In the genomic region with DNA sequence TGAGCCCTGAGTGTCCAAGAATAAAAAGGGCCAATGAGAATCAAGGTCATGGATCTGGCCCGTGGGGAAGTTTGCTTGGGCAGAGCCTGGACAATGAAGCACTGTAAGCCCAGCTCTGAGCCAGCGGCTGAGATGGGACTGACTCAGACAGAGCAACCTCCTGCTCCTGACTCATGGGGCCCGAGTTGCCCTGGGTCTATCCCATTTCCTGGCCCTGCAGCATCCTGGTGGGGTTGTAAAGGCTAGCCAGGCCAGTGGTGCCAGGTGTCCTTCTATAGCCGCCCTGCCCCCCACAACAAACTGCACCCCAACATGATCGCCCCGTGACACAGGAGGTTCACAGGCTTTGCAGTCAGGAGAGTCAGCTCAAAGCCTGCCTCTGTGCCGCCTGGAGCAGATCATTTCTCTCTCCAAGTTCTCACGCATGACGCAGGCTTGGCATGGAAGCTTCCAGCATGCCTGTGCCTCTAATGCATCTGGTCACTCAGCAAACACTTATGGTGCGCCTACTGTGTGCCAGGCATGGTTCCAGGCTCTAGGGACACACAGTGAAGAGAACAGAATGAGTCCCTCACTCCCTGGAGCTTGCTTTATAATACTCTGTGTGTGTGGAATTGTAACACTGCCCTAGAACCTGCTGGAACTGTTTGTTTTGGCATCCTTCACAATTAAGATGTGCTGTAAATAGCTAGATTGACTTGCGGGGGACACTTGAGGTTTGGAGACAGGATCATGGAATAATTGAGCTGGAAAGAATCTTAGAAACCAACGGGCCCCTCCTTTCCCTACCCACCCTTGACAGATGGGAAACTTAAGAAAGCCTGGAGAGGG, we compare ENCODE assay signal across 1 cellular context.
TF ChIP-seq lines count a peak whose summit lies in the region.

No MANE protein-coding gene starts in this region.

TF ChIP-seq in HepG2, 621 proteins besides CTCF, POLR2A, EP300 and RAD21 (continues in another document):
- TF ChIP-seq HMG20A (CRISPR knock-in tag; IDR thresholded peaks at IDR 0.05; ENCODE audit: borderline replicate concordance): no peak
- 0 out of 2 replicates have a peak, but pooled peaks have one; percentile 27 for TF ChIP-seq BCL6 (CRISPR knock-in tag; IDR thresholded peaks at IDR 0.05)
- TF ChIP-seq ARID2 (CRISPR knock-in tag; IDR thresholded peaks at IDR 0.05; ENCODE audit: borderline replicate concordance): no peak
- TF ChIP-seq, protein P1, sequence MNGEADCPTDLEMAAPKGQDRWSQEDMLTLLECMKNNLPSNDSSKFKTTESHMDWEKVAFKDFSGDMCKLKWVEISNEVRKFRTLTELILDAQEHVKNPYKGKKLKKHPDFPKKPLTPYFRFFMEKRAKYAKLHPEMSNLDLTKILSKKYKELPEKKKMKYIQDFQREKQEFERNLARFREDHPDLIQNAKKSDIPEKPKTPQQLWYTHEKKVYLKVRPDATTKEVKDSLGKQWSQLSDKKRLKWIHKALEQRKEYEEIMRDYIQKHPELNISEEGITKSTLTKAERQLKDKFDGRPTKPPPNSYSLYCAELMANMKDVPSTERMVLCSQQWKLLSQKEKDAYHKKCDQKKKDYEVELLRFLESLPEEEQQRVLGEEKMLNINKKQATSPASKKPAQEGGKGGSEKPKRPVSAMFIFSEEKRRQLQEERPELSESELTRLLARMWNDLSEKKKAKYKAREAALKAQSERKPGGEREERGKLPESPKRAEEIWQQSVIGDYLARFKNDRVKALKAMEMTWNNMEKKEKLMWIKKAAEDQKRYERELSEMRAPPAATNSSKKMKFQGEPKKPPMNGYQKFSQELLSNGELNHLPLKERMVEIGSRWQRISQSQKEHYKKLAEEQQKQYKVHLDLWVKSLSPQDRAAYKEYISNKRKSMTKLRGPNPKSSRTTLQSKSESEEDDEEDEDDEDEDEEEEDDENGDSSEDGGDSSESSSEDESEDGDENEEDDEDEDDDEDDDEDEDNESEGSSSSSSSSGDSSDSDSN (CRISPR knock-in tag; IDR thresholded peaks at IDR 0.05): peak; percentile 39; the same call in 1 of the 2 replicates
- 0 out of 2 replicates have a peak, but pooled peaks have one; percentile 36 for TF ChIP-seq FOSL1 (CRISPR knock-in tag; IDR thresholded peaks at IDR 0.05; ENCODE audit: borderline replicate concordance)
- no peak for TF ChIP-seq ZNF674 (CRISPR knock-in tag; IDR thresholded peaks at IDR 0.05; ENCODE audit: low read depth)
- peak; percentile 47; the same call in 1 of the 2 replicates for TF ChIP-seq ZNF792 (CRISPR knock-in tag; IDR thresholded peaks at IDR 0.05)
- peak; percentile 9; the same call in 1 of the 2 replicates for TF ChIP-seq SOX5 (CRISPR knock-in tag; IDR thresholded peaks at IDR 0.05; ENCODE audit: borderline replicate concordance)
- TF ChIP-seq RXRA (CRISPR knock-in tag; IDR thresholded peaks at IDR 0.05): peak; percentile 65
- peak; percentile 5 for TF ChIP-seq STAG1 (CRISPR knock-in tag; IDR thresholded peaks at IDR 0.05)
- peak; percentile 47; the same call in 1 of the 2 replicates for TF ChIP-seq GATAD2A (CRISPR knock-in tag; IDR thresholded peaks at IDR 0.05)
- TF ChIP-seq ZMYM3 (CRISPR knock-in tag; IDR thresholded peaks at IDR 0.05): peak; percentile 54; the same call in 1 of the 2 replicates
- no peak for TF ChIP-seq ARNTL (CRISPR knock-in tag; IDR thresholded peaks at IDR 0.05)
- no peak for TF ChIP-seq SOX13 (IDR thresholded peaks at IDR 0.05)
- peak in 1 of 2 experiments; percentile 21; a peak in 1 of 4 replicates for TF ChIP-seq SOX13 (CRISPR knock-in tag; conservative IDR thresholded peaks at IDR 0.05 in 1 of 2, IDR thresholded peaks at IDR 0.05 in 1 of 2)
- TF ChIP-seq CEBPG (CRISPR knock-in tag; IDR thresholded peaks at IDR 0.05): peak; percentile 5; the same call in 1 of the 2 replicates
- no peak for TF ChIP-seq ZNF337 (CRISPR knock-in tag; IDR thresholded peaks at IDR 0.05; ENCODE audit: borderline replicate concordance, low read depth)
- TF ChIP-seq SAP130 (CRISPR knock-in tag; IDR thresholded peaks at IDR 0.05; ENCODE audit: low read depth): 0 out of 2 replicates have a peak, but pooled peaks have one; percentile 34
- TF ChIP-seq ELF3 (CRISPR knock-in tag; IDR thresholded peaks at IDR 0.05): 0 out of 2 replicates have a peak, but pooled peaks have one; percentile 41
- TF ChIP-seq, protein P2, sequence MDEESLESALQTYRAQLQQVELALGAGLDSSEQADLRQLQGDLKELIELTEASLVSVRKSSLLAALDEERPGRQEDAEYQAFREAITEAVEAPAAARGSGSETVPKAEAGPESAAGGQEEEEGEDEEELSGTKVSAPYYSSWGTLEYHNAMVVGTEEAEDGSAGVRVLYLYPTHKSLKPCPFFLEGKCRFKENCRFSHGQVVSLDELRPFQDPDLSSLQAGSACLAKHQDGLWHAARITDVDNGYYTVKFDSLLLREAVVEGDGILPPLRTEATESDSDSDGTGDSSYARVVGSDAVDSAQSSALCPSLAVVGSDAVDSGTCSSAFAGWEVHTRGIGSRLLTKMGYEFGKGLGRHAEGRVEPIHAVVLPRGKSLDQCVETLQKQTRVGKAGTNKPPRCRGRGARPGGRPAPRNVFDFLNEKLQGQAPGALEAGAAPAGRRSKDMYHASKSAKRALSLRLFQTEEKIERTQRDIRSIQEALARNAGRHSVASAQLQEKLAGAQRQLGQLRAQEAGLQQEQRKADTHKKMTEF (CRISPR knock-in tag; IDR thresholded peaks at IDR 0.05): no peak
- no peak for TF ChIP-seq ZNF839 (CRISPR knock-in tag; IDR thresholded peaks at IDR 0.05; ENCODE audit: borderline replicate concordance)
- TF ChIP-seq PHF5A (CRISPR knock-in tag; IDR thresholded peaks at IDR 0.05; ENCODE audit: low read depth, unreplicated experiment): no peak
- TF ChIP-seq KDM2A (CRISPR knock-in tag; IDR thresholded peaks at IDR 0.05; ENCODE audit: borderline replicate concordance, low read depth): peak; percentile 53
- no peak for TF ChIP-seq GABPB1 (CRISPR knock-in tag; IDR thresholded peaks at IDR 0.05)
- TF ChIP-seq SALL2 (CRISPR knock-in tag; IDR thresholded peaks at IDR 0.05): peak; percentile 33; the same call in 1 of the 2 replicates
- TF ChIP-seq ZFP36L1 (CRISPR knock-in tag; IDR thresholded peaks at IDR 0.05): 0 out of 2 replicates have a peak, but pooled peaks have one; percentile 28
- TF ChIP-seq ZNF614 (CRISPR knock-in tag; IDR thresholded peaks at IDR 0.05; ENCODE audit: borderline replicate concordance): no peak
- TF ChIP-seq ZSCAN9 (CRISPR knock-in tag; IDR thresholded peaks at IDR 0.05; ENCODE audit: borderline replicate concordance): 0 out of 2 replicates have a peak, but pooled peaks have one; percentile 37
- TF ChIP-seq NFYC (CRISPR knock-in tag; IDR thresholded peaks at IDR 0.05): 0 out of 2 replicates have a peak, but pooled peaks have one; percentile 26
- TF ChIP-seq, protein P3, sequence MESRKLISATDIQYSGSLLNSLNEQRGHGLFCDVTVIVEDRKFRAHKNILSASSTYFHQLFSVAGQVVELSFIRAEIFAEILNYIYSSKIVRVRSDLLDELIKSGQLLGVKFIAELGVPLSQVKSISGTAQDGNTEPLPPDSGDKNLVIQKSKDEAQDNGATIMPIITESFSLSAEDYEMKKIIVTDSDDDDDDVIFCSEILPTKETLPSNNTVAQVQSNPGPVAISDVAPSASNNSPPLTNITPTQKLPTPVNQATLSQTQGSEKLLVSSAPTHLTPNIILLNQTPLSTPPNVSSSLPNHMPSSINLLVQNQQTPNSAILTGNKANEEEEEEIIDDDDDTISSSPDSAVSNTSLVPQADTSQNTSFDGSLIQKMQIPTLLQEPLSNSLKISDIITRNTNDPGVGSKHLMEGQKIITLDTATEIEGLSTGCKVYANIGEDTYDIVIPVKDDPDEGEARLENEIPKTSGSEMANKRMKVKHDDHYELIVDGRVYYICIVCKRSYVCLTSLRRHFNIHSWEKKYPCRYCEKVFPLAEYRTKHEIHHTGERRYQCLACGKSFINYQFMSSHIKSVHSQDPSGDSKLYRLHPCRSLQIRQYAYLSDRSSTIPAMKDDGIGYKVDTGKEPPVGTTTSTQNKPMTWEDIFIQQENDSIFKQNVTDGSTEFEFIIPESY (CRISPR knock-in tag; IDR thresholded peaks at IDR 0.05): no peak
- TF ChIP-seq ZNF143 (CRISPR knock-in tag; IDR thresholded peaks at IDR 0.05): peak; percentile 27; the same call in 1 of the 2 replicates
- no peak for TF ChIP-seq SMC3 (IDR thresholded peaks at IDR 0.05; ENCODE audit: low read length)
- TF ChIP-seq, protein P4, sequence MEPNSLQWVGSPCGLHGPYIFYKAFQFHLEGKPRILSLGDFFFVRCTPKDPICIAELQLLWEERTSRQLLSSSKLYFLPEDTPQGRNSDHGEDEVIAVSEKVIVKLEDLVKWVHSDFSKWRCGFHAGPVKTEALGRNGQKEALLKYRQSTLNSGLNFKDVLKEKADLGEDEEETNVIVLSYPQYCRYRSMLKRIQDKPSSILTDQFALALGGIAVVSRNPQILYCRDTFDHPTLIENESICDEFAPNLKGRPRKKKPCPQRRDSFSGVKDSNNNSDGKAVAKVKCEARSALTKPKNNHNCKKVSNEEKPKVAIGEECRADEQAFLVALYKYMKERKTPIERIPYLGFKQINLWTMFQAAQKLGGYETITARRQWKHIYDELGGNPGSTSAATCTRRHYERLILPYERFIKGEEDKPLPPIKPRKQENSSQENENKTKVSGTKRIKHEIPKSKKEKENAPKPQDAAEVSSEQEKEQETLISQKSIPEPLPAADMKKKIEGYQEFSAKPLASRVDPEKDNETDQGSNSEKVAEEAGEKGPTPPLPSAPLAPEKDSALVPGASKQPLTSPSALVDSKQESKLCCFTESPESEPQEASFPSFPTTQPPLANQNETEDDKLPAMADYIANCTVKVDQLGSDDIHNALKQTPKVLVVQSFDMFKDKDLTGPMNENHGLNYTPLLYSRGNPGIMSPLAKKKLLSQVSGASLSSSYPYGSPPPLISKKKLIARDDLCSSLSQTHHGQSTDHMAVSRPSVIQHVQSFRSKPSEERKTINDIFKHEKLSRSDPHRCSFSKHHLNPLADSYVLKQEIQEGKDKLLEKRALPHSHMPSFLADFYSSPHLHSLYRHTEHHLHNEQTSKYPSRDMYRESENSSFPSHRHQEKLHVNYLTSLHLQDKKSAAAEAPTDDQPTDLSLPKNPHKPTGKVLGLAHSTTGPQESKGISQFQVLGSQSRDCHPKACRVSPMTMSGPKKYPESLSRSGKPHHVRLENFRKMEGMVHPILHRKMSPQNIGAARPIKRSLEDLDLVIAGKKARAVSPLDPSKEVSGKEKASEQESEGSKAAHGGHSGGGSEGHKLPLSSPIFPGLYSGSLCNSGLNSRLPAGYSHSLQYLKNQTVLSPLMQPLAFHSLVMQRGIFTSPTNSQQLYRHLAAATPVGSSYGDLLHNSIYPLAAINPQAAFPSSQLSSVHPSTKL (CRISPR knock-in tag; IDR thresholded peaks at IDR 0.05): peak; percentile 35; the same call in 1 of the 2 replicates
- no peak for TF ChIP-seq FOXJ3 (CRISPR knock-in tag; IDR thresholded peaks at IDR 0.05; ENCODE audit: borderline replicate concordance)
- TF ChIP-seq PTBP1 (IDR thresholded peaks at IDR 0.05; ENCODE audit: low read depth, low read length, poor library complexity, severe bottlenecking): no peak
- no peak for TF ChIP-seq HOXA5 (CRISPR knock-in tag; IDR thresholded peaks at IDR 0.05)
- peak; percentile 40; the same call in 1 of the 2 replicates for TF ChIP-seq RXRB (CRISPR knock-in tag; IDR thresholded peaks at IDR 0.05; ENCODE audit: borderline replicate concordance)
- TF ChIP-seq, protein P5, sequence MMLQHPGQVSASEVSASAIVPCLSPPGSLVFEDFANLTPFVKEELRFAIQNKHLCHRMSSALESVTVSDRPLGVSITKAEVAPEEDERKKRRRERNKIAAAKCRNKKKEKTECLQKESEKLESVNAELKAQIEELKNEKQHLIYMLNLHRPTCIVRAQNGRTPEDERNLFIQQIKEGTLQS (CRISPR knock-in tag; IDR thresholded peaks at IDR 0.05): peak; percentile 46; the same call in 1 of the 2 replicates
- no peak for TF ChIP-seq MEIS1 (CRISPR knock-in tag; IDR thresholded peaks at IDR 0.05; ENCODE audit: borderline replicate concordance)
- TF ChIP-seq CBX5 (CRISPR knock-in tag; IDR thresholded peaks at IDR 0.05; ENCODE audit: borderline replicate concordance): no peak
- TF ChIP-seq SOX6 (IDR thresholded peaks at IDR 0.05): no peak
- peak; percentile 39 for TF ChIP-seq SOX6 (CRISPR knock-in tag; IDR thresholded peaks at IDR 0.05)
- no peak for TF ChIP-seq EEA1 (CRISPR knock-in tag; IDR thresholded peaks at IDR 0.05; ENCODE audit: borderline replicate concordance)
- no peak for TF ChIP-seq ZMYM4 (CRISPR knock-in tag; IDR thresholded peaks at IDR 0.05)
- TF ChIP-seq ZNF644 (CRISPR knock-in tag; IDR thresholded peaks at IDR 0.05; ENCODE audit: low read depth): 0 out of 2 replicates have a peak, but pooled peaks have one; percentile 20
- TF ChIP-seq HNRNPL (IDR thresholded peaks at IDR 0.05; ENCODE audit: low read depth, low read length): 0 out of 2 replicates have a peak, but pooled peaks have one; percentile 49
- TF ChIP-seq FOSL2 (CRISPR knock-in tag; IDR thresholded peaks at IDR 0.05): peak; percentile 91
- no peak for TF ChIP-seq NAIF1 (CRISPR knock-in tag; IDR thresholded peaks at IDR 0.05; ENCODE audit: borderline replicate concordance)
- TF ChIP-seq ZNF121 (CRISPR knock-in tag; IDR thresholded peaks at IDR 0.05): peak; percentile 90
- peak; percentile 64 for TF ChIP-seq PHF21A (CRISPR knock-in tag; IDR thresholded peaks at IDR 0.05)
- no peak for TF ChIP-seq CAMTA2 (CRISPR knock-in tag; IDR thresholded peaks at IDR 0.05; ENCODE audit: borderline replicate concordance)
- no peak for TF ChIP-seq GATA4 (IDR thresholded peaks at IDR 0.05; ENCODE audit: borderline replicate concordance, low read depth)
- peak; percentile 75; the same call in 1 of the 2 replicates for TF ChIP-seq ETV5 (CRISPR knock-in tag; IDR thresholded peaks at IDR 0.05; ENCODE audit: borderline replicate concordance)
- no peak for TF ChIP-seq ZNF292 (CRISPR knock-in tag; IDR thresholded peaks at IDR 0.05; ENCODE audit: borderline replicate concordance, low read depth)
- no peak for TF ChIP-seq SRSF1 (optimal IDR thresholded peaks at IDR 0.05; ENCODE audit: low read depth, low read length)
- TF ChIP-seq RARA (CRISPR knock-in tag; IDR thresholded peaks at IDR 0.05): peak; percentile 42; the same call in 1 of the 2 replicates
- TF ChIP-seq ZKSCAN1 (IDR thresholded peaks at IDR 0.05; ENCODE audit: low read length): 0 out of 2 replicates have a peak, but pooled peaks have one; percentile 12
- TF ChIP-seq ZNF501 (CRISPR knock-in tag; IDR thresholded peaks at IDR 0.05): no peak
